Comparison of ENCODE assay signal across 25 cellular contexts in genomic region chr16:87056551-87056950, GRCh38.
"Had no signal": no experiment of that assay in that cellular context is flagged by ENCODE, and none has a peak within 500 bp of the region (broad histone marks: within the 10 kb centered on the region; RNA-seq: fewer than 3 reads in every experiment).

No MANE protein-coding gene starts in this region.

- H3K9me3 Mint-ChIP-seq: activated naive CD4-positive, alpha-beta T cell treated with anti-CD3 and anti-CD28 coated beads, Interleukin-2, amount 10 ng/mL, durations not matched to agents 7 days and 5 days; activated T-cell treated with anti-CD3 and anti-CD28 coated beads, Interleukin-2, amount 50 U/mL, for 24 hours; activated T-helper 1 cell treated with anti-CD3 and anti-CD28 coated beads, Interleukin-12 subunit alpha, Interleukin-12 subunit beta, Interleukin-2, Interleukin-4 antibody, amounts not matched to agents 30 ng/mL and 10 ng/mL and 1 ng/mL, durations not matched to agents 14 hours and 24 hours and 36 hours had no signal

- H3K36me3 Mint-ChIP-seq: activated CD8-positive, alpha-beta memory T cell treated with anti-CD3 and anti-CD28 coated beads, Interleukin-2, amount 10 ng/mL, durations not matched to agents 7 days and 5 days; activated naive CD4-positive, alpha-beta T cell treated with anti-CD3 and anti-CD28 coated beads, Interleukin-2, amount 10 ng/mL, durations not matched to agents 7 days and 5 days; activated naive CD8-positive, alpha-beta T cell treated with anti-CD3 and anti-CD28 coated beads for 36 hours had no signal

- H3K27ac Mint-ChIP-seq: activated CD8-positive, alpha-beta memory T cell treated with anti-CD3 and anti-CD28 coated beads, Interleukin-2, amount 10 ng/mL, durations not matched to agents 7 days and 5 days; activated naive CD4-positive, alpha-beta T cell treated with anti-CD3 and anti-CD28 coated beads, Interleukin-2, amount 10 ng/mL, durations not matched to agents 7 days and 5 days; activated naive CD8-positive, alpha-beta T cell treated with anti-CD3 and anti-CD28 coated beads for 36 hours; activated T-cell treated with anti-CD3 and anti-CD28 coated beads, Interleukin-2, amount 50 U/mL, for 24 hours; activated T-helper 1 cell treated with anti-CD3 and anti-CD28 coated beads, Interleukin-12 subunit alpha, Interleukin-12 subunit beta, Interleukin-2, Interleukin-4 antibody, amounts not matched to agents 30 ng/mL and 10 ng/mL and 1 ng/mL, durations not matched to agents 14 hours and 24 hours and 36 hours; T-helper 17 cell; WTC11 had no signal

- H3K27me3 ChIP-seq: brain microvascular endothelial cell, cardiac muscle cell, MG63 had no signal

- H3K9me3 ChIP-seq: MG63 had no signal

- H3K4me1 Mint-ChIP-seq: activated CD8-positive, alpha-beta memory T cell treated with anti-CD3 and anti-CD28 coated beads, Interleukin-2, amount 10 ng/mL, durations not matched to agents 7 days and 5 days; activated naive CD4-positive, alpha-beta T cell treated with anti-CD3 and anti-CD28 coated beads, Interleukin-2, amount 10 ng/mL, durations not matched to agents 7 days and 5 days; activated naive CD8-positive, alpha-beta T cell treated with anti-CD3 and anti-CD28 coated beads for 36 hours; T-helper 17 cell had no signal

- ATAC-seq: activated CD8-positive, alpha-beta memory T cell treated with anti-CD3 and anti-CD28 coated beads, Interleukin-2, amount 10 ng/mL, durations not matched to agents 7 days and 5 days; T-helper 17 cell; WTC11 had no signal

- H3K4me3 ChIP-seq: cardiac muscle cell, MG63 had no signal

- DNase-seq: activated CD4-positive, alpha-beta T cell treated with anti-CD3 and anti-CD28 coated beads for 48 hours; activated CD4-positive, alpha-beta T cell treated with anti-CD3 and anti-CD28 coated beads, Interleukin-2, amount 50 U/mL, for 4 hours; activated CD4-positive, CD25-positive, alpha-beta regulatory T cell treated with anti-CD3 and anti-CD28 coated beads, Interleukin-2, amount 50 U/mL, for 72 hours; activated CD8-positive, alpha-beta memory T cell treated with anti-CD3 and anti-CD28 coated beads, Interleukin-2, amount 10 ng/mL, durations not matched to agents 7 days and 5 days; activated gamma-delta T cell treated with Interleukin-2 at 50 U/mL for 16 hours; activated naive CD4-positive, alpha-beta T cell treated with anti-CD3 and anti-CD28 coated beads, Interleukin-2, amount 10 ng/mL, durations not matched to agents 7 days and 5 days; activated naive CD8-positive, alpha-beta T cell treated with anti-CD3 and anti-CD28 coated beads for 36 hours; activated T-cell treated with anti-CD3 and anti-CD28 coated beads, Interleukin-2, amount 50 U/mL, for 24 hours; cerebellar nuclear complex; NCI-H1105 treated with DMSO at 0.1 percent for 48 hours; NCI-H1436 treated with DMSO at 0.1 percent for 48 hours; NCI-H187 treated with DMSO at 0.1 percent for 48 hours; NCI-H2081 treated with DMSO at 0.1 percent for 48 hours; NCI-H2171 treated with DMSO at 0.1 percent for 48 hours; NCI-H510A; NCI-H526 treated with DMSO at 0.1 percent for 48 hours; NCI-H82; SIG-M5; T-helper 17 cell; T-helper 9 cell had no signal

- H3K4me3 Mint-ChIP-seq: activated CD8-positive, alpha-beta memory T cell treated with anti-CD3 and anti-CD28 coated beads, Interleukin-2, amount 10 ng/mL, durations not matched to agents 7 days and 5 days; activated naive CD4-positive, alpha-beta T cell treated with anti-CD3 and anti-CD28 coated beads, Interleukin-2, amount 10 ng/mL, durations not matched to agents 7 days and 5 days; activated naive CD8-positive, alpha-beta T cell treated with anti-CD3 and anti-CD28 coated beads for 36 hours; activated T-cell treated with anti-CD3 and anti-CD28 coated beads, Interleukin-2, amount 50 U/mL, for 24 hours; activated T-helper 1 cell treated with anti-CD3 and anti-CD28 coated beads, Interleukin-12 subunit alpha, Interleukin-12 subunit beta, Interleukin-2, Interleukin-4 antibody, amounts not matched to agents 30 ng/mL and 10 ng/mL and 1 ng/mL, durations not matched to agents 14 hours and 24 hours and 36 hours; T-helper 17 cell; WTC11 had no signal

- H3K27ac ChIP-seq: brain microvascular endothelial cell, cardiac muscle cell had no signal

- H3K36me3 ChIP-seq: brain microvascular endothelial cell, cardiac muscle cell, MG63 had no signal
